1 cellular context compared by ENCODE assay signal in the genomic region with DNA sequence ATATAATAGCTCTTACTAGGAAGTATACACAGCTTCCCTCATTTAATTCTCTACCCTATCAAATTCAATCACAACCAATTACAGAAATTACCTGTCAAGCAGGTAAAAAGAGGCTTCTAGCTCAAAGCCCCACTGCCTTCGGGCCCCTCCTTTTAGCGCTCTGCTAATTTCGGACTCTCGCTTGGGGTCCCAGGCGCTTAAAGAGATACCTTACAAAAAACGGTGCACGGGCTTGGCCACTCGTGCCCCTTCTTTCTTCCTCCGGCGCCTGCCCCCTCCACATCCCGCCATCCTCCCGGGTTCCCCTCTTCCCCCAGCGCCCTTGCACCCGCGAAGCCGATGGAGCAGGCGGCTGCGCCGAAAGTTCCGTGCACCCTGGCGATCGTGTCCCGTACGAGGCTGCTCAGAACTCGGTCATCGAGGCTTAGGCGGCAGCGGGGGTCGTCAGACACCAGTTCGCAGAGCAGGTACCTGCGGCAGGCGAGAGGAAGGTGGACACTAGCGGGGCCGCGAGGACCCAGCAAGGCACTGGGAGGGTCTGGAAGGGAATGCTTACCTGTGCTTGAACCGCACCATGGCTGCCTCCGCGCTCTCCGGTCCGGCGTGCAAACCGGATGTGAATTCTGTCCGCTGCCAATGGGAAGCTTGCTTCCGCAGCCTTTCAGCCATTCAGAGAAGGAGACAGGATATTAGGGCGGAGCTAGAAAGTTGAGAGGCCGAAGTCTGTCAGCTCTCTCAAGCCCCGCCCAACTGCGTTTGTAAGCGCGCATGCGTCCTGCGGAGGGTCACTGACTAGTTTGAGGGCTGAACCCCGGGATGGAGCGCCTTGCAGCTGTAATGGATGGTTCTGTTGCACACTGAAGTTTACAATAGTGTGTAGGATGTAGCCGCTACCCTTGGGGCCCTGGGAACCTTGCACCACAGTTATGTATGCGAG.
TF ChIP-seq lines count a peak whose summit lies in the region.

A gene with protein sequence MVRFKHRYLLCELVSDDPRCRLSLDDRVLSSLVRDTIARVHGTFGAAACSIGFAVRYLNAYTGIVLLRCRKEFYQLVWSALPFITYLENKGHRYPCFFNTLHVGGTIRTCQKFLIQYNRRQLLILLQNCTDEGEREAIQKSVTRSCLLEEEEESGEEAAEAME (minus strand): TSS at position 616 of the 937 bp plus-strand sequence. CDS start 40 bp downstream, at position 576.

TF ChIP-seq in GM12878, 131 proteins besides CTCF, POLR2A, EP300 and RAD21 (continued from another document and continues in another):
- TF ChIP-seq, protein P1, sequence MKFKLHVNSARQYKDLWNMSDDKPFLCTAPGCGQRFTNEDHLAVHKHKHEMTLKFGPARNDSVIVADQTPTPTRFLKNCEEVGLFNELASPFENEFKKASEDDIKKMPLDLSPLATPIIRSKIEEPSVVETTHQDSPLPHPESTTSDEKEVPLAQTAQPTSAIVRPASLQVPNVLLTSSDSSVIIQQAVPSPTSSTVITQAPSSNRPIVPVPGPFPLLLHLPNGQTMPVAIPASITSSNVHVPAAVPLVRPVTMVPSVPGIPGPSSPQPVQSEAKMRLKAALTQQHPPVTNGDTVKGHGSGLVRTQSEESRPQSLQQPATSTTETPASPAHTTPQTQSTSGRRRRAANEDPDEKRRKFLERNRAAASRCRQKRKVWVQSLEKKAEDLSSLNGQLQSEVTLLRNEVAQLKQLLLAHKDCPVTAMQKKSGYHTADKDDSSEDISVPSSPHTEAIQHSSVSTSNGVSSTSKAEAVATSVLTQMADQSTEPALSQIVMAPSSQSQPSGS (IDR thresholded peaks at IDR 0.05; ENCODE audit: low read length) = no peak
- TF ChIP-seq, protein P2, sequence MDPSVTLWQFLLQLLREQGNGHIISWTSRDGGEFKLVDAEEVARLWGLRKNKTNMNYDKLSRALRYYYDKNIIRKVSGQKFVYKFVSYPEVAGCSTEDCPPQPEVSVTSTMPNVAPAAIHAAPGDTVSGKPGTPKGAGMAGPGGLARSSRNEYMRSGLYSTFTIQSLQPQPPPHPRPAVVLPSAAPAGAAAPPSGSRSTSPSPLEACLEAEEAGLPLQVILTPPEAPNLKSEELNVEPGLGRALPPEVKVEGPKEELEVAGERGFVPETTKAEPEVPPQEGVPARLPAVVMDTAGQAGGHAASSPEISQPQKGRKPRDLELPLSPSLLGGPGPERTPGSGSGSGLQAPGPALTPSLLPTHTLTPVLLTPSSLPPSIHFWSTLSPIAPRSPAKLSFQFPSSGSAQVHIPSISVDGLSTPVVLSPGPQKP (IDR thresholded peaks at IDR 0.05; ENCODE audit: low read depth, low read length) = peak; percentile 52; the same call in 1 of the 2 replicates
- TF ChIP-seq EGR1 (IDR thresholded peaks at IDR 0.05; ENCODE audit: borderline replicate concordance in 1 of 2, low read depth in 2 of 2, low read length in 2 of 2) (no peak), RELA (IDR thresholded peaks at IDR 0.05; ENCODE audit: borderline replicate concordance, partially characterized antibody) (peak; percentile 60), IKZF1 (conservative IDR thresholded peaks at IDR 0.05) (0 out of 2 replicates have a peak, but pooled peaks have one; percentile 38), SREBF2 (IDR thresholded peaks at IDR 0.05; ENCODE audit: low read length) (no peak), SUPT20H (IDR thresholded peaks at IDR 0.05; ENCODE audit: borderline replicate concordance, control insufficient read depth, low read depth, low read length) (no peak), CBX5 (IDR thresholded peaks at IDR 0.05; ENCODE audit: low read depth) (no peak), RFX5 (IDR thresholded peaks at IDR 0.05; ENCODE audit: low read depth, low read length) (peak; percentile 51; the same call in 1 of the 2 replicates), POU2F2 (IDR thresholded peaks at IDR 0.05; ENCODE audit: borderline replicate concordance, low read depth, low read length) (peak; percentile 63; the same call in 1 of the 3 replicates), RCOR1 (conservative IDR thresholded peaks at IDR 0.05; ENCODE audit: low read depth, low read length) (no peak), SUZ12 (IDR thresholded peaks at IDR 0.05; ENCODE audit: unreplicated experiment) (no peak), KDM1A (IDR thresholded peaks at IDR 0.05; ENCODE audit: borderline replicate concordance) (no peak), TCF7 (IDR thresholded peaks at IDR 0.05; ENCODE audit: borderline replicate concordance) (no peak), ZNF217 (IDR thresholded peaks at IDR 0.05) (no peak), NRF1 (conservative IDR thresholded peaks at IDR 0.05; ENCODE audit: low read depth, low read length) (peak; percentile 51), FOS (IDR thresholded peaks at IDR 0.05; ENCODE audit: borderline replicate concordance, extremely low read depth, insufficient read length) (peak; percentile 41), CHD1 (IDR thresholded peaks at IDR 0.05; ENCODE audit: low read depth, low read length) (no peak), STAT1 (conservative IDR thresholded peaks at IDR 0.05) (no peak), NR2C1 (IDR thresholded peaks at IDR 0.05) (peak; percentile 93), SMC3 (IDR thresholded peaks at IDR 0.05; ENCODE audit: borderline replicate concordance, low read length) (no peak), CEBPB (IDR thresholded peaks at IDR 0.05; ENCODE audit: borderline replicate concordance in 1 of 2, low read depth in 2 of 2, low read length in 2 of 2) (no peak), NFXL1 (IDR thresholded peaks at IDR 0.05; ENCODE audit: borderline replicate concordance) (no peak), RB1 (IDR thresholded peaks at IDR 0.05; ENCODE audit: borderline replicate concordance) (peak; percentile 38; the same call in 1 of the 2 replicates), YY1 (IDR thresholded peaks at IDR 0.05; ENCODE audit: low read depth, low read length) (peak; percentile 92), PML (IDR thresholded peaks at IDR 0.05; ENCODE audit: low read length) (peak; percentile 87), BACH1 (IDR thresholded peaks at IDR 0.05; ENCODE audit: borderline replicate concordance) (peak; percentile 42; the same call in 1 of the 2 replicates), EED (IDR thresholded peaks at IDR 0.05; ENCODE audit: low read depth) (no peak), HDGF (IDR thresholded peaks at IDR 0.05) (peak; percentile 46; the same call in 1 of the 2 replicates), CREB1 (IDR thresholded peaks at IDR 0.05; ENCODE audit: low read depth) (0 out of 2 replicates have a peak, but pooled peaks have one; percentile 10)
- TF ChIP-seq, protein P3, sequence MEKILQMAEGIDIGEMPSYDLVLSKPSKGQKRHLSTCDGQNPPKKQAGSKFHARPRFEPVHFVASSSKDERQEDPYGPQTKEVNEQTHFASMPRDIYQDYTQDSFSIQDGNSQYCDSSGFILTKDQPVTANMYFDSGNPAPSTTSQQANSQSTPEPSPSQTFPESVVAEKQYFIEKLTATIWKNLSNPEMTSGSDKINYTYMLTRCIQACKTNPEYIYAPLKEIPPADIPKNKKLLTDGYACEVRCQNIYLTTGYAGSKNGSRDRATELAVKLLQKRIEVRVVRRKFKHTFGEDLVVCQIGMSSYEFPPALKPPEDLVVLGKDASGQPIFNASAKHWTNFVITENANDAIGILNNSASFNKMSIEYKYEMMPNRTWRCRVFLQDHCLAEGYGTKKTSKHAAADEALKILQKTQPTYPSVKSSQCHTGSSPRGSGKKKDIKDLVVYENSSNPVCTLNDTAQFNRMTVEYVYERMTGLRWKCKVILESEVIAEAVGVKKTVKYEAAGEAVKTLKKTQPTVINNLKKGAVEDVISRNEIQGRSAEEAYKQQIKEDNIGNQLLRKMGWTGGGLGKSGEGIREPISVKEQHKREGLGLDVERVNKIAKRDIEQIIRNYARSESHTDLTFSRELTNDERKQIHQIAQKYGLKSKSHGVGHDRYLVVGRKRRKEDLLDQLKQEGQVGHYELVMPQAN (conservative IDR thresholded peaks at IDR 0.05) = peak; percentile 85
- TF ChIP-seq, protein P4, sequence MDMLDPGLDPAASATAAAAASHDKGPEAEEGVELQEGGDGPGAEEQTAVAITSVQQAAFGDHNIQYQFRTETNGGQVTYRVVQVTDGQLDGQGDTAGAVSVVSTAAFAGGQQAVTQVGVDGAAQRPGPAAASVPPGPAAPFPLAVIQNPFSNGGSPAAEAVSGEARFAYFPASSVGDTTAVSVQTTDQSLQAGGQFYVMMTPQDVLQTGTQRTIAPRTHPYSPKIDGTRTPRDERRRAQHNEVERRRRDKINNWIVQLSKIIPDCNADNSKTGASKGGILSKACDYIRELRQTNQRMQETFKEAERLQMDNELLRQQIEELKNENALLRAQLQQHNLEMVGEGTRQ (IDR thresholded peaks at IDR 0.05; ENCODE audit: borderline replicate concordance, low read depth, low read length) = no peak
- TF ChIP-seq, protein P5, sequence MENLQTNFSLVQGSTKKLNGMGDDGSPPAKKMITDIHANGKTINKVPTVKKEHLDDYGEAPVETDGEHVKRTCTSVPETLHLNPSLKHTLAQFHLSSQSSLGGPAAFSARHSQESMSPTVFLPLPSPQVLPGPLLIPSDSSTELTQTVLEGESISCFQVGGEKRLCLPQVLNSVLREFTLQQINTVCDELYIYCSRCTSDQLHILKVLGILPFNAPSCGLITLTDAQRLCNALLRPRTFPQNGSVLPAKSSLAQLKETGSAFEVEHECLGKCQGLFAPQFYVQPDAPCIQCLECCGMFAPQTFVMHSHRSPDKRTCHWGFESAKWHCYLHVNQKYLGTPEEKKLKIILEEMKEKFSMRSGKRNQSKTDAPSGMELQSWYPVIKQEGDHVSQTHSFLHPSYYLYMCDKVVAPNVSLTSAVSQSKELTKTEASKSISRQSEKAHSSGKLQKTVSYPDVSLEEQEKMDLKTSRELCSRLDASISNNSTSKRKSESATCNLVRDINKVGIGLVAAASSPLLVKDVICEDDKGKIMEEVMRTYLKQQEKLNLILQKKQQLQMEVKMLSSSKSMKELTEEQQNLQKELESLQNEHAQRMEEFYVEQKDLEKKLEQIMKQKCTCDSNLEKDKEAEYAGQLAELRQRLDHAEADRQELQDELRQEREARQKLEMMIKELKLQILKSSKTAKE (IDR thresholded peaks at IDR 0.05; ENCODE audit: low read depth, poor library complexity, severe bottlenecking) = no peak
- TF ChIP-seq, protein P6, sequence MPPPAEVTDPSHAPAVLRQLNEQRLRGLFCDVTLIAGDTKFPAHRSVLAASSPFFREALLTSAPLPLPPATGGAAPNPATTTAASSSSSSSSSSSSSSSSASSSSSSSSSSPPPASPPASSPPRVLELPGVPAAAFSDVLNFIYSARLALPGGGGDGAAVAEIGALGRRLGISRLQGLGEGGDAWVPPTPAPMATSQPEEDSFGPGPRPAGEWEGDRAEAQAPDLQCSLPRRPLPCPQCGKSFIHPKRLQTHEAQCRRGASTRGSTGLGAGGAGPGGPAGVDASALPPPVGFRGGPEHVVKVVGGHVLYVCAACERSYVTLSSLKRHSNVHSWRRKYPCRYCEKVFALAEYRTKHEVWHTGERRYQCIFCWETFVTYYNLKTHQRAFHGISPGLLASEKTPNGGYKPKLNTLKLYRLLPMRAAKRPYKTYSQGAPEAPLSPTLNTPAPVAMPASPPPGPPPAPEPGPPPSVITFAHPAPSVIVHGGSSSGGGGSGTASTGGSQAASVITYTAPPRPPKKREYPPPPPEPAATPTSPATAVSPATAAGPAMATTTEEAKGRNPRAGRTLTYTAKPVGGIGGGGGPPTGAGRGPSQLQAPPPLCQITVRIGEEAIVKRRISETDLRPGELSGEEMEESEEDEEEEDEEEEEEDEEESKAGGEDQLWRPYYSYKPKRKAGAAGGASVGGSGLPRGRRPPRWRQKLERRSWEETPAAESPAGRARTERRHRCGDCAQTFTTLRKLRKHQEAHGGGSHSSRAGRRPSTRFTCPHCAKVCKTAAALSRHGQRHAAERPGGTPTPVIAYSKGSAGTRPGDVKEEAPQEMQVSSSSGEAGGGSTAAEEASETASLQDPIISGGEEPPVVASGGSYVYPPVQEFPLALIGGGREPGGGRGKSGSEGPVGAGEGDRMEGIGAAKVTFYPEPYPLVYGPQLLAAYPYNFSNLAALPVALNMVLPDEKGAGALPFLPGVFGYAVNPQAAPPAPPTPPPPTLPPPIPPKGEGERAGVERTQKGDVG (CRISPR knock-in tag; IDR thresholded peaks at IDR 0.05) = no peak
- TF ChIP-seq, protein P7, sequence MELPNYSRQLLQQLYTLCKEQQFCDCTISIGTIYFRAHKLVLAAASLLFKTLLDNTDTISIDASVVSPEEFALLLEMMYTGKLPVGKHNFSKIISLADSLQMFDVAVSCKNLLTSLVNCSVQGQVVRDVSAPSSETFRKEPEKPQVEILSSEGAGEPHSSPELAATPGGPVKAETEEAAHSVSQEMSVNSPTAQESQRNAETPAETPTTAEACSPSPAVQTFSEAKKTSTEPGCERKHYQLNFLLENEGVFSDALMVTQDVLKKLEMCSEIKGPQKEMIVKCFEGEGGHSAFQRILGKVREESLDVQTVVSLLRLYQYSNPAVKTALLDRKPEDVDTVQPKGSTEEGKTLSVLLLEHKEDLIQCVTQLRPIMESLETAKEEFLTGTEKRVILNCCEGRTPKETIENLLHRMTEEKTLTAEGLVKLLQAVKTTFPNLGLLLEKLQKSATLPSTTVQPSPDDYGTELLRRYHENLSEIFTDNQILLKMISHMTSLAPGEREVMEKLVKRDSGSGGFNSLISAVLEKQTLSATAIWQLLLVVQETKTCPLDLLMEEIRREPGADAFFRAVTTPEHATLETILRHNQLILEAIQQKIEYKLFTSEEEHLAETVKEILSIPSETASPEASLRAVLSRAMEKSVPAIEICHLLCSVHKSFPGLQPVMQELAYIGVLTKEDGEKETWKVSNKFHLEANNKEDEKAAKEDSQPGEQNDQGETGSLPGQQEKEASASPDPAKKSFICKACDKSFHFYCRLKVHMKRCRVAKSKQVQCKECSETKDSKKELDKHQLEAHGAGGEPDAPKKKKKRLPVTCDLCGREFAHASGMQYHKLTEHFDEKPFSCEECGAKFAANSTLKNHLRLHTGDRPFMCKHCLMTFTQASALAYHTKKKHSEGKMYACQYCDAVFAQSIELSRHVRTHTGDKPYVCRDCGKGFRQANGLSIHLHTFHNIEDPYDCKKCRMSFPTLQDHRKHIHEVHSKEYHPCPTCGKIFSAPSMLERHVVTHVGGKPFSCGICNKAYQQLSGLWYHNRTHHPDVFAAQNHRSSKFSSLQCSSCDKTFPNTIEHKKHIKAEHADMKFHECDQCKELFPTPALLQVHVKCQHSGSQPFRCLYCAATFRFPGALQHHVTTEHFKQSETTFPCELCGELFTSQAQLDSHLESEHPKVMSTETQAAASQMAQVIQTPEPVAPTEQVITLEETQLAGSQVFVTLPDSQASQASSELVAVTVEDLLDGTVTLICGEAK (IDR thresholded peaks at IDR 0.05; ENCODE audit: borderline replicate concordance) = peak; percentile 88; the same call in 1 of the 2 replicates
- TF ChIP-seq, protein P8, sequence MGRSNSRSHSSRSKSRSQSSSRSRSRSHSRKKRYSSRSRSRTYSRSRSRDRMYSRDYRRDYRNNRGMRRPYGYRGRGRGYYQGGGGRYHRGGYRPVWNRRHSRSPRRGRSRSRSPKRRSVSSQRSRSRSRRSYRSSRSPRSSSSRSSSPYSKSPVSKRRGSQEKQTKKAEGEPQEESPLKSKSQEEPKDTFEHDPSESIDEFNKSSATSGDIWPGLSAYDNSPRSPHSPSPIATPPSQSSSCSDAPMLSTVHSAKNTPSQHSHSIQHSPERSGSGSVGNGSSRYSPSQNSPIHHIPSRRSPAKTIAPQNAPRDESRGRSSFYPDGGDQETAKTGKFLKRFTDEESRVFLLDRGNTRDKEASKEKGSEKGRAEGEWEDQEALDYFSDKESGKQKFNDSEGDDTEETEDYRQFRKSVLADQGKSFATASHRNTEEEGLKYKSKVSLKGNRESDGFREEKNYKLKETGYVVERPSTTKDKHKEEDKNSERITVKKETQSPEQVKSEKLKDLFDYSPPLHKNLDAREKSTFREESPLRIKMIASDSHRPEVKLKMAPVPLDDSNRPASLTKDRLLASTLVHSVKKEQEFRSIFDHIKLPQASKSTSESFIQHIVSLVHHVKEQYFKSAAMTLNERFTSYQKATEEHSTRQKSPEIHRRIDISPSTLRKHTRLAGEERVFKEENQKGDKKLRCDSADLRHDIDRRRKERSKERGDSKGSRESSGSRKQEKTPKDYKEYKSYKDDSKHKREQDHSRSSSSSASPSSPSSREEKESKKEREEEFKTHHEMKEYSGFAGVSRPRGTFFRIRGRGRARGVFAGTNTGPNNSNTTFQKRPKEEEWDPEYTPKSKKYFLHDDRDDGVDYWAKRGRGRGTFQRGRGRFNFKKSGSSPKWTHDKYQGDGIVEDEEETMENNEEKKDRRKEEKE (IDR thresholded peaks at IDR 0.05) = no peak
